17 cellular contexts compared by ENCODE assay signal in genomic region chr11:66454828-66455227, GRCh38. TPM values are rescaled to one million over a fixed set of nuclear protein-coding genes. Genes with fewer than 3 reads are reported as not detected.
"Had no signal": no experiment of that assay in that cellular context is flagged by ENCODE, and none has a peak within 500 bp of the region (broad histone marks: within the 10 kb centered on the region; RNA-seq: fewer than 3 reads in every experiment).

No MANE protein-coding gene starts in this region.

- ATAC-seq: activated CD4-positive, CD25-positive, alpha-beta regulatory T cell treated with anti-CD3 and anti-CD28 coated beads, Interleukin-2, amount 50 U/mL, for 24 hours; left colon; naive thymus-derived CD8-positive, alpha-beta T cell; psoas muscle; right lobe of liver had no signal

- H3K27ac Mint-ChIP-seq: activated naive CD8-positive, alpha-beta T cell had no signal

- H3K27ac ChIP-seq: dorsolateral prefrontal cortex, psoas muscle, right lobe of liver, testis had no signal

- H3K4me1 ChIP-seq: esophagus squamous epithelium, psoas muscle, right lobe of liver, testis had no signal

- DNase-seq: aorta; dorsolateral prefrontal cortex; esophagus squamous epithelium; foreskin fibroblast; head of caudate nucleus; left colon; naive thymus-derived CD8-positive, alpha-beta T cell; nucleus accumbens; psoas muscle; right lobe of liver; SK-N-SH; stimulated activated CD4-positive, alpha-beta T cell treated with anti-CD3 and anti-CD28 coated beads, Interleukin-2, amount 100 ng/mL, for 24 hours; stimulated activated naive CD4-positive, alpha-beta T cell; testis had no signal

- H3K27me3 ChIP-seq: dorsolateral prefrontal cortex, right lobe of liver, testis had no signal

- H3K36me3 Mint-ChIP-seq: naive thymus-derived CD8-positive, alpha-beta T cell had no signal

- H3K9ac ChIP-seq: SK-N-SH had no signal

- H3K4me3 Mint-ChIP-seq: activated naive CD8-positive, alpha-beta T cell had no signal

- H3K4me2 ChIP-seq: SK-N-SH had no signal

- H3K4me3 ChIP-seq: dorsolateral prefrontal cortex, esophagus squamous epithelium, psoas muscle, right lobe of liver, testis had no signal

- H3K9me2 ChIP-seq: SK-N-SH had no signal

- H3K9me3 ChIP-seq: esophagus squamous epithelium, psoas muscle, right lobe of liver, SK-N-SH, testis had no signal

- H3K9me3 Mint-ChIP-seq: naive thymus-derived CD8-positive, alpha-beta T cell had no signal

- H3K36me3 ChIP-seq: esophagus squamous epithelium, right lobe of liver had no signal

RNA-seq across cellular contexts. Expression of gene NPAS4, which starts 34.0 kb away (rescaled TPM):
- total RNA-seq: lung microvascular endothelial cell; naive thymus-derived CD8-positive, alpha-beta T cell; psoas muscle; right lobe of liver had no signal
- polyA plus RNA-seq: naive thymus-derived CD8-positive, alpha-beta T cell had no signal
